In genomic region chr21:29372063-29372802, GRCh38 we compare ENCODE assay signal across 8 cellular contexts.
DNase-seq lines count a peak whose midpoint lies in the region; ATAC-seq lines count a peak whose summit lies in the region.

No MANE protein-coding gene starts in this region.

- H3K4me3 Mint-ChIP-seq in stimulated activated naive CD8-positive, alpha-beta T cell treated with anti-CD3 and anti-CD28 coated beads, Interleukin-15, Interleukin-2, amounts not matched to agents 100 ng/mL and 50 ng/mL, for 24 hours: no peak overlapping the region

- H3K27me3 Mint-ChIP-seq in stimulated activated naive CD8-positive, alpha-beta T cell treated with anti-CD3 and anti-CD28 coated beads, Interleukin-15, Interleukin-2, amounts not matched to agents 100 ng/mL and 50 ng/mL, for 24 hours: no peaks in the 10 kb centered on the region

- peak overlapping the region; percentile 81 for H3K27ac Mint-ChIP-seq in stimulated activated naive CD8-positive, alpha-beta T cell treated with anti-CD3 and anti-CD28 coated beads, Interleukin-15, Interleukin-2, amounts not matched to agents 100 ng/mL and 50 ng/mL, for 24 hours

- H3K36me3 Mint-ChIP-seq in stimulated activated naive CD8-positive, alpha-beta T cell treated with anti-CD3 and anti-CD28 coated beads, Interleukin-15, Interleukin-2, amounts not matched to agents 100 ng/mL and 50 ng/mL, for 24 hours (ENCODE audit: low read depth): peaks cover 55% of the 10 kb centered on the region

- no peaks in the 10 kb centered on the region for H3K9me3 Mint-ChIP-seq in stimulated activated naive CD8-positive, alpha-beta T cell treated with anti-CD3 and anti-CD28 coated beads, Interleukin-15, Interleukin-2, amounts not matched to agents 100 ng/mL and 50 ng/mL, for 24 hours

- ATAC-seq in GM19324 (IDR thresholded peaks at IDR 0.05; ENCODE audit: low FRiP score, unreplicated experiment): peak; percentile 71
- peak; percentile 89 for ATAC-seq in HG03378 (IDR thresholded peaks at IDR 0.05; ENCODE audit: unreplicated experiment)

- H3K4me1 Mint-ChIP-seq in stimulated activated naive CD8-positive, alpha-beta T cell treated with anti-CD3 and anti-CD28 coated beads, Interleukin-15, Interleukin-2, amounts not matched to agents 100 ng/mL and 50 ng/mL, for 24 hours (ENCODE audit: low read depth): peaks cover 28% of the 10 kb centered on the region

- DNase-seq in COR-L47 (lab: John Stamatoyannopoulos, UW) (peak; percentile 78), NCI-H345 treated with DMSO at 0.1 percent for 48 hours (lab: John Stamatoyannopoulos, UW; ENCODE audit: unreplicated experiment) (peak; percentile 80), ecto neural progenitor cell (ENCODE audit: low spot score) (peak; percentile 50), lung microvascular endothelial cell (ENCODE audit: low read depth in 2 of 2) (peak; percentile 86 to 90)
- peak in 3 of 4 experiments; percentile 3 to 40 (median 6) for DNase-seq in activated CD4-positive, CD25-positive, alpha-beta regulatory T cell (lab: John Stamatoyannopoulos, UW)

Comparison
In these comparisons a context has a peak if more than half of its experiments do, and no peak if none do; other contexts are left out.
1. Peak in every context shown above with its lines: DNase-seq and ATAC-seq.
2. DNase-seq: peak in every context shown above with its lines; median percentile 88 in lung microvascular endothelial cell; 80 in NCI-H345 treated with DMSO at 0.1 percent for 48 hours; 78 in COR-L47; 50 in ecto neural progenitor cell; 6 in activated CD4-positive, CD25-positive, alpha-beta regulatory T cell.